ENCODE assay signal across 8 cellular contexts in the genomic region with DNA sequence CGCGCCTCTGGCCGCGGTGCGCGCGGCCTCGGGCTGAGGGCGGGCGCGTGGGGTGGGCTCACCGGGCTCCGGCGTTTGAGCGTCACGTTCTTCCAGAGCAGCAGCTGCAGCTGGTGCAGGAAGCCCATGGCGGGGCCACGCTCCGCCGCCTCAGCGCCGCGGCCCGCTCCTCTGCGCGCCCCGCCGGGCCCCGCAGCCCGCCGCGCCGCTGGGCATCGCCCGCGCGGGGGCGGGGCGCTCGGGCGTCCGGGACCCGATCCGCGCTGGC. TPM values are rescaled to one million over a fixed set of nuclear protein-coding genes. Genes with fewer than 3 reads are reported as not detected.
DNase-seq lines count a peak whose midpoint lies in the region; ATAC-seq and TF ChIP-seq lines count a peak whose summit lies in the region.

A gene with protein sequence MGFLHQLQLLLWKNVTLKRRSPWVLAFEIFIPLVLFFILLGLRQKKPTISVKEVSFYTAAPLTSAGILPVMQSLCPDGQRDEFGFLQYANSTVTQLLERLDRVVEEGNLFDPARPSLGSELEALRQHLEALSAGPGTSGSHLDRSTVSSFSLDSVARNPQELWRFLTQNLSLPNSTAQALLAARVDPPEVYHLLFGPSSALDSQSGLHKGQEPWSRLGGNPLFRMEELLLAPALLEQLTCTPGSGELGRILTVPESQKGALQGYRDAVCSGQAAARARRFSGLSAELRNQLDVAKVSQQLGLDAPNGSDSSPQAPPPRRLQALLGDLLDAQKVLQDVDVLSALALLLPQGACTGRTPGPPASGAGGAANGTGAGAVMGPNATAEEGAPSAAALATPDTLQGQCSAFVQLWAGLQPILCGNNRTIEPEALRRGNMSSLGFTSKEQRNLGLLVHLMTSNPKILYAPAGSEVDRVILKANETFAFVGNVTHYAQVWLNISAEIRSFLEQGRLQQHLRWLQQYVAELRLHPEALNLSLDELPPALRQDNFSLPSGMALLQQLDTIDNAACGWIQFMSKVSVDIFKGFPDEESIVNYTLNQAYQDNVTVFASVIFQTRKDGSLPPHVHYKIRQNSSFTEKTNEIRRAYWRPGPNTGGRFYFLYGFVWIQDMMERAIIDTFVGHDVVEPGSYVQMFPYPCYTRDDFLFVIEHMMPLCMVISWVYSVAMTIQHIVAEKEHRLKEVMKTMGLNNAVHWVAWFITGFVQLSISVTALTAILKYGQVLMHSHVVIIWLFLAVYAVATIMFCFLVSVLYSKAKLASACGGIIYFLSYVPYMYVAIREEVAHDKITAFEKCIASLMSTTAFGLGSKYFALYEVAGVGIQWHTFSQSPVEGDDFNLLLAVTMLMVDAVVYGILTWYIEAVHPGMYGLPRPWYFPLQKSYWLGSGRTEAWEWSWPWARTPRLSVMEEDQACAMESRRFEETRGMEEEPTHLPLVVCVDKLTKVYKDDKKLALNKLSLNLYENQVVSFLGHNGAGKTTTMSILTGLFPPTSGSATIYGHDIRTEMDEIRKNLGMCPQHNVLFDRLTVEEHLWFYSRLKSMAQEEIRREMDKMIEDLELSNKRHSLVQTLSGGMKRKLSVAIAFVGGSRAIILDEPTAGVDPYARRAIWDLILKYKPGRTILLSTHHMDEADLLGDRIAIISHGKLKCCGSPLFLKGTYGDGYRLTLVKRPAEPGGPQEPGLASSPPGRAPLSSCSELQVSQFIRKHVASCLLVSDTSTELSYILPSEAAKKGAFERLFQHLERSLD (N-terminal part only) (minus strand): TSS at position 225 of the 268 bp plus-strand sequence. CDS start 97 bp downstream, at position 128.

- no peak for ATAC-seq in GM18867 (IDR thresholded peaks at IDR 0.05; ENCODE audit: unreplicated experiment)
- ATAC-seq in HG02973 (IDR thresholded peaks at IDR 0.05; ENCODE audit: unreplicated experiment), result no peak

- H3K4me1 ChIP-seq in SJSA1 (replicated peaks), result peaks cover 14% of the 10 kb centered on the region
- H3K4me1 ChIP-seq in fibroblast of lung (ENCODE audit: control insufficient read depth, extremely low read depth, insufficient read depth, low read length), result peaks cover 4% of the 10 kb centered on the region
- H3K4me1 ChIP-seq in neuronal stem cell (ENCODE audit: control insufficient read depth in 2 of 2, insufficient read depth in 1 of 2, low read depth in 1 of 2, low read length in 2 of 2), result peaks cover 26 to 45% of the 10 kb centered on the region in 2 donors

- peak within 1 kb of the TSS; percentile 0 for H2BK12ac ChIP-seq in neuronal stem cell (ENCODE audit: low read length)

- H2BK15ac ChIP-seq in neuronal stem cell (ENCODE audit: low read length), result peak within 1 kb of the TSS; percentile 54

- CTCF ChIA-PET in GM10248 (lab: Yijun Ruan, JAX), result interaction anchor here (0.8 to 9.4 kb wide), 10 partner anchors 9 to 253 kb away, joined by 3 to 202 read pairs (median 18); a partner anchor contains a TSS

- H3K36me3 ChIP-seq in SJSA1, result no peaks in the 10 kb centered on the region
- H3K36me3 ChIP-seq in fibroblast of lung (ENCODE audit: control insufficient read depth, insufficient read depth, low read length), result no peaks in the 10 kb centered on the region
- H3K36me3 ChIP-seq in neuronal stem cell (replicated peaks in 1 of 2; ENCODE audit: control insufficient read depth in 2 of 2, insufficient read depth in 2 of 2, low read length in 2 of 2), result no peaks in the 10 kb centered on the region

- H3K4me2 ChIP-seq in fibroblast of lung (ENCODE audit: extremely low read depth, insufficient read depth, low read length) (peak within 1 kb of the TSS; percentile 81), neuronal stem cell (ENCODE audit: insufficient read depth, low read length, poor library complexity, severe bottlenecking) (peak within 1 kb of the TSS; percentile 96)

- peak within 1 kb of the TSS; percentile 99 for H3K18ac ChIP-seq in neuronal stem cell (ENCODE audit: low read length)

- H3K14ac ChIP-seq in neuronal stem cell (ENCODE audit: low read length), result peak within 1 kb of the TSS; percentile 82

- TF ChIP-seq CTCF in fibroblast of lung (conservative IDR thresholded peaks at IDR 0.05 in 1 of 2, IDR thresholded peaks at IDR 0.05 in 1 of 2; ENCODE audit: low read depth in 1 of 2, low read length in 2 of 2), result no peak
- TF ChIP-seq CTCF in GM10248 (IDR thresholded peaks at IDR 0.05; ENCODE audit: control extremely low read depth, extremely low read depth, low read depth, missing control alignments), result no peak

- no peak within 1 kb of the TSS for H4K91ac ChIP-seq in neuronal stem cell (ENCODE audit: low read depth, low read length, poor library complexity)

- DNase-seq in SJSA1 (ENCODE audit: low read depth in 1 of 2, low spot score in 2 of 2) (no peak), fibroblast of lung (ENCODE audit: low read depth in 2 of 2) (peak in 1 of 2 donors; percentile 23), neuronal stem cell (ENCODE audit: low spot score) (no peak), COR-L47 (lab: John Stamatoyannopoulos, UW) (no peak), GM10248 (ENCODE audit: extremely low spot score) (no peak)

- peaks cover 14% of the 10 kb centered on the region for H3K79me1 ChIP-seq in neuronal stem cell (ENCODE audit: low read depth, low read length)

- POLR2A ChIA-PET in GM10248 (lab: Yijun Ruan, JAX), result no interaction called here

- H3K9ac ChIP-seq in fibroblast of lung (ENCODE audit: insufficient read depth, low read length) (no peak within 1 kb of the TSS), neuronal stem cell (ENCODE audit: low read depth, low read length, poor library complexity) (peak within 1 kb of the TSS; percentile 97)

- H3K4me3 ChIP-seq in GM08714 (ENCODE audit: low read length) (peak within 1 kb of the TSS; percentile 16; the same call in 1 of the 2 replicates), SJSA1 (peak within 1 kb of the TSS; percentile 20), fibroblast of lung (replicated peaks in 1 of 4; ENCODE audit: control extremely low read depth in 1 of 4, insufficient read depth in 1 of 4, low read depth in 3 of 4, low read length in 4 of 4) (peak within 1 kb of the TSS; percentile 10 to 64 (median 49)), neuronal stem cell (ENCODE audit: low read length in 2 of 2) (peak within 1 kb of the TSS; percentile 67 to 84)

- peak within 1 kb of the TSS; percentile 75 for H2BK5ac ChIP-seq in neuronal stem cell (ENCODE audit: low read length)

- no CpG with 5 or more reads among the region's 45 CpGs for WGBS in neuronal stem cell (ENCODE audit: extremely low coverage in 2 of 2, insufficient read length in 2 of 2, insufficient replicate concordance in 1 of 2), 2 donors

- H3K27ac ChIP-seq in SJSA1 (no peak within 1 kb of the TSS), fibroblast of lung (ENCODE audit: insufficient read depth, low read length) (no peak within 1 kb of the TSS), neuronal stem cell (replicated peaks; ENCODE audit: low read length) (peak within 1 kb of the TSS; percentile 10)

- peak within 1 kb of the TSS; percentile 0 for H3K4ac ChIP-seq in neuronal stem cell (ENCODE audit: low read length)

- peak within 1 kb of the TSS; percentile 33 for H4K8ac ChIP-seq in neuronal stem cell (ENCODE audit: low read depth, low read length)

- H3K79me2 ChIP-seq in fibroblast of lung (ENCODE audit: control insufficient read depth, insufficient read depth, low read length), result no peaks in the 10 kb centered on the region

- H2AK5ac ChIP-seq in neuronal stem cell (ENCODE audit: low read depth, low read length), result peak within 1 kb of the TSS; percentile 76

- H3K27me3 ChIP-seq in SJSA1 (replicated peaks), result peaks cover 9% of the 10 kb centered on the region
- no peaks in the 10 kb centered on the region for H3K27me3 ChIP-seq in fibroblast of lung (ENCODE audit: control insufficient read depth, insufficient read depth, low read length)
- peaks cover 0 to 10% (median 0%) of the 10 kb centered on the region in 3 experiments for H3K27me3 ChIP-seq in neuronal stem cell (ENCODE audit: control insufficient read depth in 3 of 3, insufficient read depth in 3 of 3, low read depth in 1 of 3, low read length in 3 of 3)

- H2BK120ac ChIP-seq in neuronal stem cell (ENCODE audit: low read depth, low read length), result no peak within 1 kb of the TSS

- no peaks in the 10 kb centered on the region for H4K20me1 ChIP-seq in fibroblast of lung (ENCODE audit: control insufficient read depth, extremely low read depth, insufficient read depth, low read length)

- H3K23ac ChIP-seq in neuronal stem cell (ENCODE audit: low read depth, low read length, poor library complexity), result peak within 1 kb of the TSS; percentile 90

- H2AFZ ChIP-seq in fibroblast of lung (ENCODE audit: low read length) (no peak within 1 kb of the TSS), neuronal stem cell (ENCODE audit: low read length) (peak within 1 kb of the TSS; percentile 99)

- no peaks in the 10 kb centered on the region for H3K9me3 ChIP-seq in SJSA1 (replicated peaks)
- no peaks in the 10 kb centered on the region for H3K9me3 ChIP-seq in fibroblast of lung (ENCODE audit: control insufficient read depth, insufficient read depth, low read depth, low read length)
- no peaks in the 10 kb centered on the region for H3K9me3 ChIP-seq in neuronal stem cell (replicated peaks in 1 of 2; ENCODE audit: control insufficient read depth in 2 of 2, insufficient read depth in 1 of 2, low read depth in 1 of 2, low read length in 2 of 2)

RNA-seq across cellular contexts. Expression of the gene that starts here (rescaled TPM):
- total RNA-seq in SJSA1 (2014; rRNA removed; shearing (Covaris generic)), result 0.81 and 1.3 TPM in 2 replicates
- 13.9 and 21.8 TPM in 2 replicates for total RNA-seq in fibroblast of lung
- 8.5 and 13.4 TPM in 2 replicates for polyA plus RNA-seq in fibroblast of lung
- polyA plus RNA-seq in fibroblast of lung (2012), result 14.8 and 21.5 TPM in 2 replicates
- 43.7 and 105 TPM in 2 replicates for polyA minus RNA-seq in fibroblast of lung (ENCODE audit: low replicate concordance)
- 27.7 TPM for polyA plus RNA-seq in neuronal stem cell (2013, experiment 1 of 2)
- 24.0 TPM for polyA plus RNA-seq in neuronal stem cell (2013, experiment 2 of 2)

Comparison
In these comparisons a context has a peak if more than half of its experiments do, and no peak if none do; other contexts are left out.
1. H3K4me3 ChIP-seq: peak in every context shown above with its lines; median percentile 76 in neuronal stem cell; 49 in fibroblast of lung; 20 in SJSA1; 16 in GM08714.